Comparison of ENCODE assay signal across 8 cellular contexts in the genomic region with DNA sequence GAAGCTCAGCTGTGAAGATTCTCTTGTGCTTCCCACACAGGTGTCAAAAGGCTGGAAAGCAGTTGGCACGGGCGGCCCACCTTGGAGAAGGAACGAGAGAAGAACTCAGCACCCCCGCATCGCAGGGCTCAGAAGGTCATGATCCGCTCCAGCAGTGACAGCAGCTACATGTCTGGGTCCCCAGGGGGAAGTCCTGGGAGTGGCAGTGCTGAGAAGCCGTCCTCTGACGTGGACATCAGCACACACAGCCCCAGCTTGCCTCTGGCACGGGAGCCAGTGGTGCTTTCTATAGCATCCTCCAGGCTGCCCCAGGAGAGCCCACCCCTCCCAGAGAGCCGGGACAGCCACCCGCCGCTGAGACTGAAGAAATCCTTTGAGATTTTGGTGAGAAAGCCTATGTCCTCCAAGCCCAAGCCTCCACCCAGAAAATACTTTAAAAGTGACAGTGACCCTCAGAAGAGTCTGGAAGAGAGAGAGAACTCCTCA. TPM values are rescaled to one million over a fixed set of nuclear protein-coding genes. Genes with fewer than 3 reads are reported as not detected.
DNase-seq lines count a peak whose midpoint lies in the region; ATAC-seq, FAIRE-seq and TF ChIP-seq lines count a peak whose summit lies in the region.

No MANE protein-coding gene starts in this region.

- peak overlapping the region in 1 of 2 donors; percentile 42 for H3K4me3 ChIP-seq in CD4-positive, alpha-beta memory T cell (ENCODE audit: low read length in 2 of 2)

- H3K27ac Mint-ChIP-seq in CD4-positive, alpha-beta memory T cell = peak overlapping the region; percentile 96 to 99 (median 98)
- peak overlapping the region; percentile 98 for H3K27ac Mint-ChIP-seq in central memory CD8-positive, alpha-beta T cell (ENCODE audit: low read depth)

- peak in 4 of 5 donors; percentile 36 to 79 (median 54) for DNase-seq in CD4-positive, alpha-beta memory T cell
- peak in 1 of 2 donors; percentile 34 for DNase-seq in central memory CD8-positive, alpha-beta T cell (ENCODE audit: low spot score in 2 of 2)
- DNase-seq in GOT3 (lab: John Stamatoyannopoulos, UW) = no peak
- DNase-seq in HCEC 1CT = no peak
- no peak for DNase-seq in D721Med (ENCODE audit: insufficient read length, low spot score)

- ATAC-seq in GM19455 (IDR thresholded peaks at IDR 0.05; ENCODE audit: unreplicated experiment) = peak; percentile 32
- ATAC-seq in HG03521 (IDR thresholded peaks at IDR 0.05; ENCODE audit: unreplicated experiment) = peak; percentile 32
- no peak for ATAC-seq in central memory CD8-positive, alpha-beta T cell (replicated peaks; ENCODE audit: extremely low read depth, poor library complexity, severe bottlenecking)
- no peak for ATAC-seq in HG03439 (IDR thresholded peaks at IDR 0.05; ENCODE audit: unreplicated experiment)

- H3K36me3 ChIP-seq in CD4-positive, alpha-beta memory T cell (ENCODE audit: insufficient read depth, low read length) = no peaks in the 10 kb centered on the region

- no peak for TF ChIP-seq CTCF in D721Med (IDR thresholded peaks at IDR 0.05; ENCODE audit: insufficient read depth, missing control alignments)

- peaks cover 64 to 96% (median 79%) of the 10 kb centered on the region in 4 donors for H3K4me1 Mint-ChIP-seq in CD4-positive, alpha-beta memory T cell
- H3K4me1 Mint-ChIP-seq in central memory CD8-positive, alpha-beta T cell = peaks cover 93% of the 10 kb centered on the region

- H3K27me3 ChIP-seq in CD4-positive, alpha-beta memory T cell (ENCODE audit: insufficient read depth, low read length) = no peaks in the 10 kb centered on the region

- no peaks in the 10 kb centered on the region for H3K9me3 ChIP-seq in CD4-positive, alpha-beta memory T cell (ENCODE audit: control insufficient read depth in 1 of 2, low read length in 2 of 2)

- peaks cover 87% of the 10 kb centered on the region for H3K4me1 ChIP-seq in CD4-positive, alpha-beta memory T cell (ENCODE audit: insufficient read depth, low read length)

- no peaks in the 10 kb centered on the region for H3K9me3 Mint-ChIP-seq in CD4-positive, alpha-beta memory T cell
- H3K9me3 Mint-ChIP-seq in central memory CD8-positive, alpha-beta T cell = no peaks in the 10 kb centered on the region

- intact Hi-C loops in CD4-positive, alpha-beta memory T cell (cut with micrococcal nuclease) = loop anchor here (10.0 kb wide), 1 partner anchor 288 kb away; a partner anchor contains a TSS

- no peak for FAIRE-seq in D721Med (lab: Jason Lieb, UNC)

- POLR2A ChIA-PET in CD4-positive, alpha-beta memory T cell (lab: Charles Lee; ENCODE audit: partially characterized antibody) = interaction anchor here (1.3 to 17.3 kb wide), 5 partner anchors 13 to 293 kb away, joined by 4 to 702 read pairs (median 56); a partner anchor contains a TSS

- H3K4me3 Mint-ChIP-seq in CD4-positive, alpha-beta memory T cell = peak overlapping the region; percentile 80 to 100 (median 98)
- H3K4me3 Mint-ChIP-seq in central memory CD8-positive, alpha-beta T cell = peak overlapping the region; percentile 99

- no peaks in the 10 kb centered on the region for H3K27me3 Mint-ChIP-seq in CD4-positive, alpha-beta memory T cell
- H3K27me3 Mint-ChIP-seq in central memory CD8-positive, alpha-beta T cell = no peaks in the 10 kb centered on the region

- peaks cover 7 to 10% of the 10 kb centered on the region in 2 donors for H3K36me3 Mint-ChIP-seq in CD4-positive, alpha-beta memory T cell
- H3K36me3 Mint-ChIP-seq in central memory CD8-positive, alpha-beta T cell (ENCODE audit: insufficient read depth) = peaks cover 16% of the 10 kb centered on the region

- H3K27ac ChIP-seq in CD4-positive, alpha-beta memory T cell (ENCODE audit: low read depth, low read length) = peak overlapping the region; percentile 91

- CTCF ChIA-PET in CD4-positive, alpha-beta memory T cell (lab: Charles Lee; ENCODE audit: partially characterized antibody) = interaction anchor here (1.1 to 5.2 kb wide), 7 partner anchors 9 to 107 kb away, joined by 3 to 60 read pairs (median 6); no protein-coding TSS in a partner anchor

RNA-seq across cellular contexts. Expression of a gene that starts 31.4 kb away (rescaled TPM):
- total RNA-seq in CD4-positive, alpha-beta memory T cell = 1 to 10 TPM; 5.0 to 8.0 TPM
- polyA plus RNA-seq in CD4-positive, alpha-beta memory T cell = 1 to 10 TPM; 1.9 to 3.9 TPM

Comparison
In these comparisons a context has a peak if more than half of its experiments do, and no peak if none do; other contexts are left out.
1. DNase-seq: peak in CD4-positive, alpha-beta memory T cell (4 of 5); none in GOT3 (single experiment), HCEC 1CT (single experiment) and D721Med (single experiment).
2. ATAC-seq: peak in GM19455 (single experiment) and HG03521 (single experiment); none in central memory CD8-positive, alpha-beta T cell (single experiment) and HG03439 (single experiment).